ENCODE assay signal across 27 cellular contexts in genomic region chr4:52937829-52938228, GRCh38.
"Had no signal": no experiment of that assay in that cellular context is flagged by ENCODE, and none has a peak within 500 bp of the region (broad histone marks: within the 10 kb centered on the region; RNA-seq: fewer than 3 reads in every experiment).

No MANE protein-coding gene starts in this region.

- FAIRE-seq: colon, endothelial cell of umbilical vein, kidney had no signal

- H3K4me3 ChIP-seq: coronary artery, dorsolateral prefrontal cortex, esophagus squamous epithelium, gastrocnemius medialis, heart right ventricle, left lung, lower lobe of right lung had no signal

- ATAC-seq: esophagus mucosa; gastrocnemius medialis; heart right ventricle; left lung; left ventricle myocardium superior; lower lobe of right lung; naive thymus-derived CD4-positive, alpha-beta T cell had no signal

- H3K4me1 ChIP-seq: esophagus squamous epithelium, left lung, lower lobe of right lung had no signal

- H3K9me3 ChIP-seq: esophagus squamous epithelium, gastrocnemius medialis, heart right ventricle, left lung, lower lobe of right lung had no signal

- H3K27ac ChIP-seq: coronary artery, epithelial cell of prostate, esophagus squamous epithelium, gastrocnemius medialis, heart right ventricle, left lung, lower lobe of right lung had no signal

- H3K27me3 ChIP-seq: dorsolateral prefrontal cortex, esophagus squamous epithelium, gastrocnemius medialis, heart right ventricle, left lung had no signal

- H3K36me3 ChIP-seq: esophagus squamous epithelium, gastrocnemius medialis, heart right ventricle, left lung, lower lobe of right lung had no signal

- DNase-seq: dermis blood vessel endothelial cell; dorsolateral prefrontal cortex; effector CD4-positive, alpha-beta T cell; effector memory CD4-positive, alpha-beta T cell; erythroblast; esophagus squamous epithelium; foreskin fibroblast; foreskin melanocyte; gastrocnemius medialis; glutamatergic neuron; head of caudate nucleus; heart right ventricle; hippocampal formation; immature natural killer cell; islet precursor cell; kidney; kidney glomerular epithelial cell; left lung; left ventricle myocardium superior; lower lobe of right lung; mesenchymal stem cell; naive thymus-derived CD4-positive, alpha-beta T cell had no signal
